8 cellular contexts compared by ENCODE assay signal in the genomic region with DNA sequence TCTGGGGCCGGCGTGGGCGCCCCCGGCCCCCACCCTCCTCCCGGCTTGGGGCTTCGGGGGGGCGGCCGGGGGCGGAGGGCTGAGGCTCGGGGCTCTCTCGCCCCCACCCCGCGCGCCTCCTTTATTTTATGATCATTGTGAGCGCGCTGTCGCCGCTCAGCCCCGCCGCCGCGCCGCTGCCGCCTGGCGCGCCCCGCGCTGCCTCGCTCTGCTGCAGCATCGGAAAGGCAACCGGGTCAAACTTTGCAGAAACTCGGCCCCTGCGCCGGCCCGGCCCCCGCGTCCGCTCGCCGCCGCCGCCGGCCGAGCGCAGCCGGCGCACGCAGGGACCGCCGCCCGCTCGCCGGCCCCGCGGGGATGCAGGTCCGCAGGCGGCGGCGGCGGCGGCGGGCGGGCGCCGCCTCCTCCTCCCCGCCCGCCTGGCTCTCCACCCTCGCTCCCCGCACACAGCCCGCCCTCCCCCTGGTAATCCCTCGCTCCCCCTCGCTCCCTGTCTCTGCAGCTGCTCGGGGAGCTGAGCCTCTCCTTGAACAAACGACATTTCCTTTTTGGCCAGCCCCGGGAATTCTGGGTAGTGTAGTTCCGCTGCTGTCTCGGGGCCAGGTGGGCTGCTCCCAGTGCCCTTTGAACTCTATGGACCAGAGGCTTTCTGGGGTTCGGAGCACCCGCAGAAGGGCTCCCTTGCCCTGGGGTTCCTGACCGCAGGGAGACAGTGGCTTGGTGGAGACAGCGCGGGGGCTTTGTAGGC. TPM values are rescaled to one million over a fixed set of nuclear protein-coding genes. Genes with fewer than 3 reads are reported as not detected.
A peak's percentile ranks its signal among the peaks of the same experiment; 100 is the strongest.
DNase-seq lines count a peak whose midpoint lies in the region; ATAC-seq and TF ChIP-seq lines count a peak whose summit lies in the region.

No MANE protein-coding gene starts in this region.

- H3K14ac ChIP-seq in IMR-90 (replicated peaks; ENCODE audit: low read depth, low read length) = no peak overlapping the region

- no peak overlapping the region for H2BK5ac ChIP-seq in IMR-90 (ENCODE audit: low read depth, low read length, poor library complexity, severe bottlenecking)

- peaks cover 36% of the 10 kb centered on the region for H3K79me2 ChIP-seq in OCI-LY7 (ENCODE audit: insufficient read depth, low read depth, low read length)

- H2BK120ac ChIP-seq in IMR-90 (ENCODE audit: low read depth, low read length) = no peak overlapping the region

- peaks cover 5% of the 10 kb centered on the region; the same call in 1 of the 2 replicates for H3K9me1 ChIP-seq in IMR-90 (ENCODE audit: insufficient read depth, low read length)

- peaks cover 27% of the 10 kb centered on the region for H3K4me1 Mint-ChIP-seq in activated T-cell treated with anti-CD3 and anti-CD28 coated beads, Interleukin-2, amount 50 U/mL, for 24 hours (ENCODE audit: low read depth)
- H3K4me1 Mint-ChIP-seq in stimulated activated memory B cell treated with anti-CD40 and anti-IgM and Interleukin-4, amounts not matched to agents 10 μg/mL and 1 μg/mL and 100 μg/mL, for 72 hours = peaks cover 52% of the 10 kb centered on the region

- H2AK9ac ChIP-seq in IMR-90 (replicated peaks; ENCODE audit: low read depth, low read length, poor library complexity) = no peak overlapping the region

- peaks cover 36% of the 10 kb centered on the region for H3K36me3 Mint-ChIP-seq in activated T-cell treated with anti-CD3 and anti-CD28 coated beads, Interleukin-2, amount 50 U/mL, for 24 hours (ENCODE audit: low read depth)
- peaks cover 5% of the 10 kb centered on the region for H3K36me3 Mint-ChIP-seq in stimulated activated memory B cell treated with anti-CD40 and anti-IgM and Interleukin-4, amounts not matched to agents 10 μg/mL and 1 μg/mL and 100 μg/mL, for 72 hours

- peak; percentile 93 for ATAC-seq in IMR-90 (ENCODE audit: low read depth)
- ATAC-seq in stimulated activated memory B cell treated with anti-CD40 and anti-IgM and Interleukin-4, amounts not matched to agents 10 μg/mL and 1 μg/mL and 100 μg/mL, for 72 hours = peak; percentile 72
- no peak for ATAC-seq in HG02884 (IDR thresholded peaks at IDR 0.05; ENCODE audit: unreplicated experiment)

- H3K56ac ChIP-seq in IMR-90 (ENCODE audit: extremely low read depth, insufficient read depth, low read length) = no peak overlapping the region

- H3K4me3 ChIP-seq in IMR-90 (ENCODE audit: insufficient read depth, low read depth, low read length) (peak overlapping the region; percentile 66), OCI-LY7 (ENCODE audit: low read depth, low read length, poor library complexity, severe bottlenecking) (peak overlapping the region; percentile 90), mononuclear cell (ENCODE audit: low read length) (peak overlapping the region; percentile 99)

- no peak overlapping the region for H2BK20ac ChIP-seq in IMR-90 (ENCODE audit: low read depth, low read length)

- H3K27ac ChIP-seq in IMR-90 (ENCODE audit: insufficient read depth, low read length) = no peak overlapping the region
- H3K27ac ChIP-seq in OCI-LY7 (ENCODE audit: low read depth, low read length, poor library complexity, severe bottlenecking) = peak overlapping the region; percentile 54

- H3K18ac ChIP-seq in IMR-90 (ENCODE audit: low read depth, low read length) = no peak overlapping the region

- BruUV-seq in IMR-90 (replicated peaks; lab: Mats Ljungman, UMichigan) (no TSS peak), OCI-LY7 (replicated peaks; lab: Mats Ljungman, UMichigan) (no TSS peak)

- peak; percentile 69 for DNase-seq in ELF-1 (ENCODE audit: low read depth, low spot score)
- DNase-seq in IMR-90 = peak; percentile 78
- DNase-seq in OCI-LY7 (ENCODE audit: low spot score) = peak; percentile 86
- DNase-seq in activated T-cell treated with anti-CD3 and anti-CD28 coated beads, Interleukin-2, amount 50 U/mL, for 24 hours = peak; percentile 78
- DNase-seq in erythroblast (lab: John Stamatoyannopoulos, UW) = peak; percentile 84 to 89

- H3K9ac ChIP-seq in IMR-90 (ENCODE audit: low read depth, low read length) = no peak overlapping the region

- H4K91ac ChIP-seq in IMR-90 (ENCODE audit: insufficient read depth, low read depth, low read length) = no peak overlapping the region

- peak overlapping the region; percentile 77 for H3K4me3 Mint-ChIP-seq in activated T-cell treated with anti-CD3 and anti-CD28 coated beads, Interleukin-2, amount 50 U/mL, for 24 hours
- H3K4me3 Mint-ChIP-seq in stimulated activated memory B cell treated with anti-CD40 and anti-IgM and Interleukin-4, amounts not matched to agents 10 μg/mL and 1 μg/mL and 100 μg/mL, for 72 hours = peak overlapping the region; percentile 94

- peak overlapping the region; percentile 84 for H3K27ac Mint-ChIP-seq in activated T-cell treated with anti-CD3 and anti-CD28 coated beads, Interleukin-2, amount 50 U/mL, for 24 hours
- H3K27ac Mint-ChIP-seq in stimulated activated memory B cell treated with anti-CD40 and anti-IgM and Interleukin-4, amounts not matched to agents 10 μg/mL and 1 μg/mL and 100 μg/mL, for 72 hours = peak overlapping the region; percentile 86

- H2BK15ac ChIP-seq in IMR-90 (ENCODE audit: low read depth, low read length) = no peak overlapping the region

- no peak overlapping the region for H3K23ac ChIP-seq in IMR-90 (ENCODE audit: low read depth, low read length)

- dilution Hi-C loops in IMR-90 (cut with HindIII; ENCODE audit: low sequenced_read_pairs, unreplicated experiment) = no loop called here

- H3K9me2 ChIP-seq in OCI-LY7 (ENCODE audit: insufficient read depth, low read length) = no peaks in the 10 kb centered on the region

- intact Hi-C loops in IMR-90 (cut with micrococcal nuclease) (loop anchor here (1.0 to 2.0 kb wide), 3 partner anchors 11 to 99 kb away; a partner anchor contains a TSS), OCI-LY7 (cut with micrococcal nuclease; ENCODE audit: unreplicated experiment) (loop anchor here (5.0 to 10.0 kb wide), 3 partner anchors 36 to 459 kb away; no protein-coding TSS in a partner anchor)

- POLR2A ChIA-PET in IMR-90 (lab: Charles Lee; ENCODE audit: unreplicated experiment) = no interaction called here
- POLR2A ChIA-PET in OCI-LY7 (lab: Charles Lee) = interaction anchor here (0.6 to 1.4 kb wide), 2 partner anchors 98 to 153 kb away, joined by 3 to 4 read pairs; no protein-coding TSS in a partner anchor

- TF ChIP-seq POLR2A in IMR-90 (IDR thresholded peaks at IDR 0.05; ENCODE audit: low read depth, low read length) = no peak
- no peak for TF ChIP-seq POLR2A in erythroblast (IDR thresholded peaks at IDR 0.05; ENCODE audit: low read length)

- CTCF ChIA-PET in IMR-90 (lab: Yijun Ruan, JAX) = no interaction called here
- CTCF ChIA-PET in OCI-LY7 (lab: Charles Lee; ENCODE audit: unreplicated experiment) = interaction anchor here (0.6 kb wide), 1 partner anchor 1869 kb away, joined by 13 read pairs; no protein-coding TSS in a partner anchor

- no peaks in the 10 kb centered on the region for H3K9me3 ChIP-seq in IMR-90 (ENCODE audit: control insufficient read depth, insufficient read depth, low read length)
- H3K9me3 ChIP-seq in OCI-LY7 (ENCODE audit: low read length) = no peaks in the 10 kb centered on the region
- H3K9me3 ChIP-seq in mononuclear cell (ENCODE audit: low read depth, low read length) = no peaks in the 10 kb centered on the region

- H3K36me3 ChIP-seq in IMR-90 (ENCODE audit: control insufficient read depth, insufficient read depth, low read length) = no peaks in the 10 kb centered on the region
- peaks cover 14% of the 10 kb centered on the region; the same call in 1 of the 2 replicates for H3K36me3 ChIP-seq in OCI-LY7 (ENCODE audit: insufficient read depth, low read length)

- H4K8ac ChIP-seq in IMR-90 (ENCODE audit: low read depth in 2 of 2, low read length in 2 of 2) = no peak overlapping the region

- H4K20me1 ChIP-seq in IMR-90 (ENCODE audit: insufficient read depth, low read length) (no peaks in the 10 kb centered on the region), OCI-LY7 (ENCODE audit: insufficient read depth, low read length) (no peaks in the 10 kb centered on the region)

- no peak overlapping the region for H4K5ac ChIP-seq in IMR-90 (ENCODE audit: low read depth, low read length)

- H2AFZ ChIP-seq in IMR-90 (replicated peaks; ENCODE audit: low read length, poor library complexity) (peak overlapping the region; percentile 87), OCI-LY7 (ENCODE audit: low read length) (peak overlapping the region; percentile 19; the same call in 1 of the 2 replicates)

- H3K4me2 ChIP-seq in IMR-90 (ENCODE audit: low read depth, low read length) = peak overlapping the region; percentile 49
- peak overlapping the region; percentile 74 for H3K4me2 ChIP-seq in OCI-LY7 (ENCODE audit: low read length)

- H3K4ac ChIP-seq in IMR-90 (ENCODE audit: low read depth, low read length) = no peak overlapping the region

- TF ChIP-seq RAD21 in IMR-90 (IDR thresholded peaks at IDR 0.05; ENCODE audit: low read length) = no peak

- H2AK5ac ChIP-seq in IMR-90 (ENCODE audit: low read depth, low read length) = no peak overlapping the region

- peaks cover 6% of the 10 kb centered on the region for H3K27me3 Mint-ChIP-seq in activated T-cell treated with anti-CD3 and anti-CD28 coated beads, Interleukin-2, amount 50 U/mL, for 24 hours
- peaks cover 18% of the 10 kb centered on the region for H3K27me3 Mint-ChIP-seq in stimulated activated memory B cell treated with anti-CD40 and anti-IgM and Interleukin-4, amounts not matched to agents 10 μg/mL and 1 μg/mL and 100 μg/mL, for 72 hours

- no peaks in the 10 kb centered on the region for H3K4me1 ChIP-seq in IMR-90 (ENCODE audit: control insufficient read depth, insufficient read depth, low read length)
- peaks cover 19% of the 10 kb centered on the region for H3K4me1 ChIP-seq in OCI-LY7 (ENCODE audit: insufficient read depth, low read length, poor library complexity, severe bottlenecking)
- H3K4me1 ChIP-seq in mononuclear cell (ENCODE audit: insufficient read depth, low read length) = peaks cover 49% of the 10 kb centered on the region

- peaks cover 63% of the 10 kb centered on the region for H3K27me3 ChIP-seq in IMR-90 (ENCODE audit: control insufficient read depth, insufficient read depth, low read length)
- peaks cover 8% of the 10 kb centered on the region for H3K27me3 ChIP-seq in mononuclear cell (ENCODE audit: insufficient read depth, low read length)

- H3K9me3 Mint-ChIP-seq in activated T-cell treated with anti-CD3 and anti-CD28 coated beads, Interleukin-2, amount 50 U/mL, for 24 hours = no peaks in the 10 kb centered on the region
- H3K9me3 Mint-ChIP-seq in stimulated activated memory B cell treated with anti-CD40 and anti-IgM and Interleukin-4, amounts not matched to agents 10 μg/mL and 1 μg/mL and 100 μg/mL, for 72 hours = no peaks in the 10 kb centered on the region

- 1% methylated on average over 56 of the region's 82 CpGs; no CpG with 5 or more reads in 1 of the 2 experiments for WGBS in IMR-90 (ENCODE audit: extremely low coverage in 2 of 2, insufficient read length in 1 of 2), 2 experiments

- no peaks in the 10 kb centered on the region for H3K79me1 ChIP-seq in IMR-90 (ENCODE audit: low read depth in 1 of 2, low read length in 2 of 2)

- in situ Hi-C loops in IMR-90 (cut with MboI; ENCODE audit: low sequenced_read_pairs) = no loop called here

- TF ChIP-seq CTCF in IMR-90 (conservative IDR thresholded peaks at IDR 0.05; ENCODE audit: low read depth, low read length) (no peak), OCI-LY7 (conservative IDR thresholded peaks at IDR 0.05; ENCODE audit: low read length) (peak; percentile 10; the same call in 1 of the 2 replicates)

RNA-seq across cellular contexts. Expression of a gene that starts 1.5 kb away (rescaled TPM):
- total RNA-seq in IMR-90 (2012; rRNA removed) (under 0.01 and 0.18 TPM in 2 replicates), OCI-LY7 (2022) (35.0 and 38.4 TPM in 2 replicates), mononuclear cell (32.3 TPM)
- polyA plus RNA-seq in IMR-90 (2012; rRNA removed) = 0.27 and 0.56 TPM in 2 replicates
- 0.12 and 0.41 TPM in 2 replicates for polyA plus RNA-seq in IMR-90 (2012; cell fraction: cytosol; rRNA removed)
- polyA plus RNA-seq in IMR-90 (2012; cell fraction: nucleus; rRNA removed; ENCODE audit: low replicate concordance) = 0.32 and 0.71 TPM in 2 replicates
- total RNA-seq in OCI-LY7 (2014; rRNA removed; shearing (Covaris generic)) = 17.8 and 25.0 TPM in 2 replicates

RNA-seq across cellular contexts. Expression of a gene that starts 11.7 kb away (rescaled TPM):
- total RNA-seq in IMR-90 (2012; rRNA removed) (0.54 and 0.56 TPM in 2 replicates), OCI-LY7 (2022) (0.11 and 0.28 TPM in 2 replicates), mononuclear cell (0.52 TPM)
- polyA plus RNA-seq in IMR-90 (2012; rRNA removed) = 1.2 TPM in 2 replicates
- 0.89 and 2.2 TPM in 2 replicates for polyA plus RNA-seq in IMR-90 (2012; cell fraction: cytosol; rRNA removed)
- polyA plus RNA-seq in IMR-90 (2012; cell fraction: nucleus; rRNA removed; ENCODE audit: low replicate concordance) = 1.1 and 2.3 TPM in 2 replicates
- total RNA-seq in OCI-LY7 (2014; rRNA removed; shearing (Covaris generic)) = 0.16 and 0.46 TPM in 2 replicates

Comparison
In these comparisons a context has a peak if more than half of its experiments do, and no peak if none do; other contexts are left out.
1. RNA of a gene that starts 1.5 kb away (total RNA-seq): 17.8 to 38.4 TPM in OCI-LY7 and 32.3 TPM in mononuclear cell (single experiment); under 0.01 to 0.18 TPM in IMR-90; every median in the first group is over 10 times any median in the second.
2. Peak in every context shown above with its lines, with median percentiles within 50 percentile points of each other: DNase-seq and H3K4me3 ChIP-seq.